1 cellular context compared by ENCODE assay signal in genomic region chr4:161952382-161952781, GRCh38.
TF ChIP-seq lines count a peak whose summit lies in the region.

No MANE protein-coding gene starts in this region.

TF ChIP-seq in liver, 16 proteins besides CTCF, POLR2A, EP300 and RAD21 (continued from another document):
- TF ChIP-seq ZBTB33 (IDR thresholded peaks at IDR 0.05): no peak
- no peak for TF ChIP-seq YY1 (IDR thresholded peaks at IDR 0.05)
- no peak for TF ChIP-seq GABPA (IDR thresholded peaks at IDR 0.05 in 1 of 2, conservative IDR thresholded peaks at IDR 0.05 in 1 of 2)
- no peak for TF ChIP-seq HNF4G (IDR thresholded peaks at IDR 0.05)
- no peak for TF ChIP-seq REST (IDR thresholded peaks at IDR 0.05)
- no peak for TF ChIP-seq ATF3 (IDR thresholded peaks at IDR 0.05)
